In genomic region chr7:909358-910329, GRCh38 we compare ENCODE assay signal across 7 cellular contexts. TPM values are rescaled to one million over a fixed set of nuclear protein-coding genes. Genes with fewer than 3 reads are reported as not detected.
A peak's percentile ranks its signal among the peaks of the same experiment; 100 is the strongest.
DNase-seq lines count a peak whose midpoint lies in the region; ATAC-seq, FAIRE-seq and TF ChIP-seq lines count a peak whose summit lies in the region.

No MANE protein-coding gene starts in this region.

- H3K4ac ChIP-seq in neuronal stem cell (ENCODE audit: low read length), result no peak overlapping the region

- TF ChIP-seq POLR2A in H54 (IDR thresholded peaks at IDR 0.05; ENCODE audit: low read depth, low read length), result peak; percentile 7; the same call in 1 of the 2 replicates

- H3K4me2 ChIP-seq in neuronal stem cell (ENCODE audit: insufficient read depth, low read length, poor library complexity, severe bottlenecking), result peak overlapping the region; percentile 54

- H3K9me3 ChIP-seq in neuronal stem cell (replicated peaks in 1 of 2; ENCODE audit: control insufficient read depth in 2 of 2, insufficient read depth in 1 of 2, low read depth in 1 of 2, low read length in 2 of 2), result peaks cover 0 to 2% of the 10 kb centered on the region in 2 donors

- peak overlapping the region; percentile 88 for H3K18ac ChIP-seq in neuronal stem cell (ENCODE audit: low read length)

- H4K8ac ChIP-seq in neuronal stem cell (ENCODE audit: low read depth, low read length), result no peak overlapping the region

- peaks cover 9% of the 10 kb centered on the region for H3K79me1 ChIP-seq in neuronal stem cell (ENCODE audit: low read depth, low read length)

- H3K23ac ChIP-seq in neuronal stem cell (ENCODE audit: low read depth, low read length, poor library complexity), result peak overlapping the region; percentile 34

- H3K27me3 ChIP-seq in neuronal stem cell (ENCODE audit: control insufficient read depth in 3 of 3, insufficient read depth in 3 of 3, low read depth in 1 of 3, low read length in 3 of 3), result peaks cover 3 to 42% (median 21%) of the 10 kb centered on the region in 3 experiments

- H2AK5ac ChIP-seq in neuronal stem cell (ENCODE audit: low read depth, low read length), result peak overlapping the region; percentile 96

- H2AFZ ChIP-seq in neuronal stem cell (ENCODE audit: low read length), result peak overlapping the region; percentile 80

- ATAC-seq in SK-N-SH treated with all-trans-retinoic acid at 6 μM for 48 hours (peak; percentile 78), HG03159 (IDR thresholded peaks at IDR 0.05; ENCODE audit: unreplicated experiment) (no peak), HG03025 (IDR thresholded peaks at IDR 0.05; ENCODE audit: low FRiP score, unreplicated experiment) (no peak)

- no peak overlapping the region for H3K27ac ChIP-seq in neuronal stem cell (replicated peaks; ENCODE audit: low read length)

- peak overlapping the region; percentile 30 for H2BK12ac ChIP-seq in neuronal stem cell (ENCODE audit: low read length)

- DNase-seq in H54 (ENCODE audit: insufficient read length, low spot score), result peak; percentile 92
- DNase-seq in fibroblast of gingiva (ENCODE audit: low read depth), result peak; percentile 23
- peak; percentile 15 for DNase-seq in neuronal stem cell (ENCODE audit: low spot score)
- DNase-seq in DMS153 treated with DMSO at 0.1 percent for 48 hours (lab: John Stamatoyannopoulos, UW; ENCODE audit: unreplicated experiment), result no peak

- FAIRE-seq in H54 (lab: Jason Lieb, UNC), result no peak

- H2BK120ac ChIP-seq in neuronal stem cell (ENCODE audit: low read depth, low read length), result peak overlapping the region; percentile 4

- H3K36me3 ChIP-seq in neuronal stem cell (replicated peaks in 1 of 2; ENCODE audit: control insufficient read depth in 2 of 2, insufficient read depth in 2 of 2, low read length in 2 of 2), result no peaks in the 10 kb centered on the region

- no peak overlapping the region for H4K91ac ChIP-seq in neuronal stem cell (ENCODE audit: low read depth, low read length, poor library complexity)

- H3K4me3 ChIP-seq in neuronal stem cell (ENCODE audit: low read length in 2 of 2), result peak overlapping the region in 1 of 2 donors; percentile 63

- peak overlapping the region; percentile 82 for H3K14ac ChIP-seq in neuronal stem cell (ENCODE audit: low read length)

- peak overlapping the region; percentile 7 for H2BK15ac ChIP-seq in neuronal stem cell (ENCODE audit: low read length)

- H3K4me1 ChIP-seq in neuronal stem cell (ENCODE audit: control insufficient read depth in 2 of 2, insufficient read depth in 1 of 2, low read depth in 1 of 2, low read length in 2 of 2), result no peaks in the 10 kb centered on the region

- peak overlapping the region; percentile 54 for H2BK5ac ChIP-seq in neuronal stem cell (ENCODE audit: low read length)

- WGBS in neuronal stem cell (ENCODE audit: extremely low coverage in 2 of 2, insufficient read length in 2 of 2, insufficient replicate concordance in 1 of 2), 2 donors, result no CpG with 5 or more reads among the region's 58 CpGs

- no peak overlapping the region for H3K9ac ChIP-seq in neuronal stem cell (ENCODE audit: low read depth, low read length, poor library complexity)

TF ChIP-seq in SK-N-SH treated with all-trans-retinoic acid at 6 μM for 48 hours, 23 proteins besides CTCF, POLR2A, EP300 and RAD21 (continues in another document):
- TF ChIP-seq RARB (CRISPR knock-in tag; IDR thresholded peaks at IDR 0.05) (no peak), GLIS3 (CRISPR knock-in tag; IDR thresholded peaks at IDR 0.05) (no peak), ZFP3 (CRISPR knock-in tag; IDR thresholded peaks at IDR 0.05) (no peak), ZNF565 (CRISPR knock-in tag; conservative IDR thresholded peaks at IDR 0.05; ENCODE audit: low read depth) (no peak), OSR1 (CRISPR knock-in tag; IDR thresholded peaks at IDR 0.05) (no peak), CSDC2 (CRISPR knock-in tag; IDR thresholded peaks at IDR 0.05) (no peak), ZFP30 (CRISPR knock-in tag; IDR thresholded peaks at IDR 0.05) (no peak), ZC3H10 (CRISPR knock-in tag; IDR thresholded peaks at IDR 0.05) (no peak), SNAI2 (CRISPR knock-in tag; IDR thresholded peaks at IDR 0.05) (no peak), CSRNP3 (CRISPR knock-in tag; IDR thresholded peaks at IDR 0.05) (no peak), ZNF70 (CRISPR knock-in tag; IDR thresholded peaks at IDR 0.05) (no peak), PATZ1 (CRISPR knock-in tag; IDR thresholded peaks at IDR 0.05; ENCODE audit: borderline replicate concordance) (no peak; the same call in 1 of the 2 replicates), ZNF8 (CRISPR knock-in tag; IDR thresholded peaks at IDR 0.05) (no peak), ARNTL (CRISPR knock-in tag; IDR thresholded peaks at IDR 0.05; ENCODE audit: borderline replicate concordance, low read depth) (no peak), BACH2 (CRISPR knock-in tag; IDR thresholded peaks at IDR 0.05; ENCODE audit: borderline replicate concordance) (no peak), ISL1 (CRISPR knock-in tag; IDR thresholded peaks at IDR 0.05) (no peak)
- TF ChIP-seq, protein P1, sequence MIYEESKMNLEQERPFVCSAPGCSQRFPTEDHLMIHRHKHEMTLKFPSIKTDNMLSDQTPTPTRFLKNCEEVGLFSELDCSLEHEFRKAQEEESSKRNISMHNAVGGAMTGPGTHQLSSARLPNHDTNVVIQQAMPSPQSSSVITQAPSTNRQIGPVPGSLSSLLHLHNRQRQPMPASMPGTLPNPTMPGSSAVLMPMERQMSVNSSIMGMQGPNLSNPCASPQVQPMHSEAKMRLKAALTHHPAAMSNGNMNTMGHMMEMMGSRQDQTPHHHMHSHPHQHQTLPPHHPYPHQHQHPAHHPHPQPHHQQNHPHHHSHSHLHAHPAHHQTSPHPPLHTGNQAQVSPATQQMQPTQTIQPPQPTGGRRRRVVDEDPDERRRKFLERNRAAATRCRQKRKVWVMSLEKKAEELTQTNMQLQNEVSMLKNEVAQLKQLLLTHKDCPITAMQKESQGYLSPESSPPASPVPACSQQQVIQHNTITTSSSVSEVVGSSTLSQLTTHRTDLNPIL (CRISPR knock-in tag; IDR thresholded peaks at IDR 0.05; ENCODE audit: low read depth), result no peak
- TF ChIP-seq, protein P2, sequence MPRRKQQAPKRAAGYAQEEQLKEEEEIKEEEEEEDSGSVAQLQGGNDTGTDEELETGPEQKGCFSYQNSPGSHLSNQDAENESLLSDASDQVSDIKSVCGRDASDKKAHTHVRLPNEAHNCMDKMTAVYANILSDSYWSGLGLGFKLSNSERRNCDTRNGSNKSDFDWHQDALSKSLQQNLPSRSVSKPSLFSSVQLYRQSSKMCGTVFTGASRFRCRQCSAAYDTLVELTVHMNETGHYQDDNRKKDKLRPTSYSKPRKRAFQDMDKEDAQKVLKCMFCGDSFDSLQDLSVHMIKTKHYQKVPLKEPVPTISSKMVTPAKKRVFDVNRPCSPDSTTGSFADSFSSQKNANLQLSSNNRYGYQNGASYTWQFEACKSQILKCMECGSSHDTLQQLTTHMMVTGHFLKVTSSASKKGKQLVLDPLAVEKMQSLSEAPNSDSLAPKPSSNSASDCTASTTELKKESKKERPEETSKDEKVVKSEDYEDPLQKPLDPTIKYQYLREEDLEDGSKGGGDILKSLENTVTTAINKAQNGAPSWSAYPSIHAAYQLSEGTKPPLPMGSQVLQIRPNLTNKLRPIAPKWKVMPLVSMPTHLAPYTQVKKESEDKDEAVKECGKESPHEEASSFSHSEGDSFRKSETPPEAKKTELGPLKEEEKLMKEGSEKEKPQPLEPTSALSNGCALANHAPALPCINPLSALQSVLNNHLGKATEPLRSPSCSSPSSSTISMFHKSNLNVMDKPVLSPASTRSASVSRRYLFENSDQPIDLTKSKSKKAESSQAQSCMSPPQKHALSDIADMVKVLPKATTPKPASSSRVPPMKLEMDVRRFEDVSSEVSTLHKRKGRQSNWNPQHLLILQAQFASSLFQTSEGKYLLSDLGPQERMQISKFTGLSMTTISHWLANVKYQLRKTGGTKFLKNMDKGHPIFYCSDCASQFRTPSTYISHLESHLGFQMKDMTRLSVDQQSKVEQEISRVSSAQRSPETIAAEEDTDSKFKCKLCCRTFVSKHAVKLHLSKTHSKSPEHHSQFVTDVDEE (CRISPR knock-in tag; IDR thresholded peaks at IDR 0.05), result no peak

RNA-seq across cellular contexts. Expression of gene GET4, which starts 33.3 kb away (rescaled TPM):
- polyA plus RNA-seq in neuronal stem cell (2013, experiment 1 of 2), result 28.4 TPM
- polyA plus RNA-seq in neuronal stem cell (2013, experiment 2 of 2), result 27.9 TPM

RNA-seq across cellular contexts. Expression of gene ADAP1, which starts 44.8 kb away (rescaled TPM):
- polyA plus RNA-seq in neuronal stem cell (2013, experiment 1 of 2), result 0.50 TPM
- 0.48 TPM for polyA plus RNA-seq in neuronal stem cell (2013, experiment 2 of 2)
